In the genomic region with DNA sequence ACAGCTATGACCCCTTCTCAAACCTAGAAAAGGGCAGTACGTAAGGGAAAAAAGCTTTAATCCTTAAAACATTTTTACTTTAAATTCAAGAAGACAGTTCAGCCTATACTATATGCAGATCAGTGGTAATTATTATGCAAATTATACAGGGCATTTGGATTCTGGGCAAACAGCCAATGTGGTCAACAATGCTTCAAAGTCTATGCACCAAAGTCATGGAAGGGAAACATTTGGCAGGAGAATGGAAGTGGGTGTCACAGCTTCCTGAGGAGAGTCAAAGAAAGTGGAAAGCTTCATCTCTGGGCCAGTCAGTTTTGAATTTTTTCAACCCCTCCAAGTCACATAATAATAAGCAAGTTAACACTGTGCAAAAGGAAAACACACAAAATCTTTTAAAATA, we compare ENCODE assay signal across 1 cellular context.
TF ChIP-seq lines count a peak whose summit lies in the region.

No MANE protein-coding gene starts in this region.

TF ChIP-seq in GM23338, 12 proteins besides CTCF, POLR2A, EP300 and RAD21 (continued from another document):
- TF ChIP-seq, protein P1, sequence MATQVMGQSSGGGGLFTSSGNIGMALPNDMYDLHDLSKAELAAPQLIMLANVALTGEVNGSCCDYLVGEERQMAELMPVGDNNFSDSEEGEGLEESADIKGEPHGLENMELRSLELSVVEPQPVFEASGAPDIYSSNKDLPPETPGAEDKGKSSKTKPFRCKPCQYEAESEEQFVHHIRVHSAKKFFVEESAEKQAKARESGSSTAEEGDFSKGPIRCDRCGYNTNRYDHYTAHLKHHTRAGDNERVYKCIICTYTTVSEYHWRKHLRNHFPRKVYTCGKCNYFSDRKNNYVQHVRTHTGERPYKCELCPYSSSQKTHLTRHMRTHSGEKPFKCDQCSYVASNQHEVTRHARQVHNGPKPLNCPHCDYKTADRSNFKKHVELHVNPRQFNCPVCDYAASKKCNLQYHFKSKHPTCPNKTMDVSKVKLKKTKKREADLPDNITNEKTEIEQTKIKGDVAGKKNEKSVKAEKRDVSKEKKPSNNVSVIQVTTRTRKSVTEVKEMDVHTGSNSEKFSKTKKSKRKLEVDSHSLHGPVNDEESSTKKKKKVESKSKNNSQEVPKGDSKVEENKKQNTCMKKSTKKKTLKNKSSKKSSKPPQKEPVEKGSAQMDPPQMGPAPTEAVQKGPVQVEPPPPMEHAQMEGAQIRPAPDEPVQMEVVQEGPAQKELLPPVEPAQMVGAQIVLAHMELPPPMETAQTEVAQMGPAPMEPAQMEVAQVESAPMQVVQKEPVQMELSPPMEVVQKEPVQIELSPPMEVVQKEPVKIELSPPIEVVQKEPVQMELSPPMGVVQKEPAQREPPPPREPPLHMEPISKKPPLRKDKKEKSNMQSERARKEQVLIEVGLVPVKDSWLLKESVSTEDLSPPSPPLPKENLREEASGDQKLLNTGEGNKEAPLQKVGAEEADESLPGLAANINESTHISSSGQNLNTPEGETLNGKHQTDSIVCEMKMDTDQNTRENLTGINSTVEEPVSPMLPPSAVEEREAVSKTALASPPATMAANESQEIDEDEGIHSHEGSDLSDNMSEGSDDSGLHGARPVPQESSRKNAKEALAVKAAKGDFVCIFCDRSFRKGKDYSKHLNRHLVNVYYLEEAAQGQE (IDR thresholded peaks at IDR 0.05; ENCODE audit: unreplicated experiment) = no peak
- TF ChIP-seq JUNB (IDR thresholded peaks at IDR 0.05; ENCODE audit: unreplicated experiment) = no peak
- no peak for TF ChIP-seq POLR2AphosphoS5 (IDR thresholded peaks at IDR 0.05; ENCODE audit: low read depth)
- TF ChIP-seq ZNF331 (CRISPR knock-in tag; IDR thresholded peaks at IDR 0.05; ENCODE audit: low read depth) = no peak
- TF ChIP-seq NANOG (IDR thresholded peaks at IDR 0.05; ENCODE audit: borderline replicate concordance) = no peak
- TF ChIP-seq EZH2phosphoT487 (IDR thresholded peaks at IDR 0.05; ENCODE audit: unreplicated experiment) = no peak
